In the genomic region with DNA sequence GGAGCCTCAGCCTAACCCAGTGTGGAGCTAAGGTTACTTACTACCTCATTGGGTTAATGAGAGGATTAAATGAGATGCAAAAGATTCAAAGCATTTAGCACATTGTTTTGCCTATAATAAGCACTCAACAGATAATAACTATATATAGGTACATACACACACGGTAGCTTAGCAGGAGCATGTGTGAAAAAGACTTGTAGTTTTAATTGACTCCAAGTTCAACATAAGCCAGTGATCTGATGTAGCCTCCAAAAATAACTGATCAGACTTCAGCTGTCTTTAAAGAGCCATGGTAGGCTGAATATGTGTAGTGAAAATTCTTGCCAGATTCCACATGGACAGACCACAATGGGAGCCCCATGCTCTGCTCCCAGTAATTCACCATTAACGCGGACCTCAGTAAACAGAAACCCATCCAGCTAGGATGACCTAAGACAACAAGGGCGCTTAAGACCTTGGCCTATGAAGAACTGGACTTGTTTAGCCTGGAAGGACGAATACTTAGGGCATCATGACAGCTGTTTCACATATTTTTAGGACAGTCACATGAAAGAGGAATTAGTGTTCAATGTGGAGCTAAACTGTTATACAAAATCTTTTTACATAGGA, we compare ENCODE assay signal across 1 cellular context.
TF ChIP-seq lines count a peak whose summit lies in the region.

No MANE protein-coding gene starts in this region.

TF ChIP-seq in IMR-90, 13 proteins besides CTCF, POLR2A, EP300 and RAD21:
- TF ChIP-seq, protein P1, sequence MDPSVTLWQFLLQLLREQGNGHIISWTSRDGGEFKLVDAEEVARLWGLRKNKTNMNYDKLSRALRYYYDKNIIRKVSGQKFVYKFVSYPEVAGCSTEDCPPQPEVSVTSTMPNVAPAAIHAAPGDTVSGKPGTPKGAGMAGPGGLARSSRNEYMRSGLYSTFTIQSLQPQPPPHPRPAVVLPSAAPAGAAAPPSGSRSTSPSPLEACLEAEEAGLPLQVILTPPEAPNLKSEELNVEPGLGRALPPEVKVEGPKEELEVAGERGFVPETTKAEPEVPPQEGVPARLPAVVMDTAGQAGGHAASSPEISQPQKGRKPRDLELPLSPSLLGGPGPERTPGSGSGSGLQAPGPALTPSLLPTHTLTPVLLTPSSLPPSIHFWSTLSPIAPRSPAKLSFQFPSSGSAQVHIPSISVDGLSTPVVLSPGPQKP (IDR thresholded peaks at IDR 0.05; ENCODE audit: borderline replicate concordance, low read depth, low read length): no peak
- TF ChIP-seq CHD1 (IDR thresholded peaks at IDR 0.05; ENCODE audit: low read depth, low read length) (no peak), MAZ (IDR thresholded peaks at IDR 0.05; ENCODE audit: borderline replicate concordance, low read depth, low read length) (no peak), NFE2L2 (IDR thresholded peaks at IDR 0.05; ENCODE audit: low read depth, low read length) (no peak)
TF ChIP-seq in IMR-90: peak in this region for 0.
